11 cellular contexts compared by ENCODE assay signal in genomic region chr3:6994081-6994668, GRCh38.
DNase-seq lines count a peak whose midpoint lies in the region; ATAC-seq and TF ChIP-seq lines count a peak whose summit lies in the region.
"Had no signal": no experiment of that assay in that cellular context is flagged by ENCODE, and none has a peak within 500 bp of the region (broad histone marks: within the 10 kb centered on the region; RNA-seq: fewer than 3 reads in every experiment).

No MANE protein-coding gene starts in this region.

- H3K79me2 ChIP-seq in PC-3 (ENCODE audit: low read length): no peaks in the 10 kb centered on the region

- no peaks in the 10 kb centered on the region for H4K20me1 ChIP-seq in PC-3 (ENCODE audit: low read length)

- BruUV-seq in PC-3 (replicated peaks; lab: Mats Ljungman, UMichigan): no TSS peak

- TF ChIP-seq CTCF in heart right ventricle (IDR thresholded peaks at IDR 0.05) (peak in 5 of 9 donors; percentile 7 to 34 (median 17)), right atrium auricular region (IDR thresholded peaks at IDR 0.05) (peak in 1 of 2 donors; percentile 43), PC-3 (conservative IDR thresholded peaks at IDR 0.05; ENCODE audit: low read depth, low read length) (0 out of 2 replicates have a peak, but pooled peaks have one; percentile 30), epithelial cell of proximal tubule (conservative IDR thresholded peaks at IDR 0.05; ENCODE audit: low read depth, low read length) (peak; percentile 57), upper lobe of right lung (IDR thresholded peaks at IDR 0.05) (peak; percentile 32), uterus (IDR thresholded peaks at IDR 0.05) (no peak), foreskin fibroblast (IDR thresholded peaks at IDR 0.05; ENCODE audit: low read depth, low read length) (no peak), ascending aorta (IDR thresholded peaks at IDR 0.05) (no peak)

- POLR2A ChIA-PET in PC-3 (lab: Charles Lee; ENCODE audit: unreplicated experiment): no interaction called here

- WGBS in heart right ventricle, 2 donors: 71 to 74% methylated on average over 3 of the region's 3 CpGs

- DNase-seq in heart right ventricle (no peak), right atrium auricular region (ENCODE audit: low spot score) (no peak), PC-3 (peak; percentile 11), epithelial cell of proximal tubule (ENCODE audit: low read depth) (no peak), upper lobe of right lung (no peak), uterus (no peak), foreskin fibroblast (no peak), ascending aorta (ENCODE audit: low spot score in 2 of 2) (no peak)
- DNase-seq: activated CD4-positive, alpha-beta T cell treated with anti-CD3 and anti-CD28 coated beads for 36 hours; NCI-H146; small intestine had no signal

- CTCF ChIA-PET in PC-3 (lab: Charles Lee): no interaction called here

- H3F3A ChIP-seq in PC-3 (ENCODE audit: low read length, unreplicated experiment): no peaks in the 10 kb centered on the region

- H3K27ac ChIP-seq in heart right ventricle: no peak overlapping the region
- H3K27ac ChIP-seq in right atrium auricular region: no peak overlapping the region
- no peak overlapping the region for H3K27ac ChIP-seq in PC-3 (ENCODE audit: low read length)
- H3K27ac ChIP-seq in upper lobe of right lung: no peak overlapping the region
- no peak overlapping the region for H3K27ac ChIP-seq in uterus
- no peak overlapping the region for H3K27ac ChIP-seq in ascending aorta

- no peak overlapping the region for H3K4me2 ChIP-seq in PC-3 (ENCODE audit: low read length)

- H3K4me3 ChIP-seq in heart right ventricle: no peak overlapping the region
- no peak overlapping the region for H3K4me3 ChIP-seq in right atrium auricular region
- no peak overlapping the region for H3K4me3 ChIP-seq in PC-3 (ENCODE audit: low read length)
- no peak overlapping the region for H3K4me3 ChIP-seq in epithelial cell of proximal tubule (ENCODE audit: low read depth, low read length)
- no peak overlapping the region for H3K4me3 ChIP-seq in upper lobe of right lung
- H3K4me3 ChIP-seq in uterus: no peak overlapping the region
- no peak overlapping the region for H3K4me3 ChIP-seq in foreskin fibroblast (ENCODE audit: low read depth in 1 of 2, low read length in 2 of 2)
- H3K4me3 ChIP-seq in ascending aorta: no peak overlapping the region

- H3K36me3 ChIP-seq in heart right ventricle (no peaks in the 10 kb centered on the region), right atrium auricular region (no peaks in the 10 kb centered on the region), PC-3 (ENCODE audit: low read depth, low read length) (no peaks in the 10 kb centered on the region), upper lobe of right lung (no peaks in the 10 kb centered on the region), uterus (no peaks in the 10 kb centered on the region), ascending aorta (no peaks in the 10 kb centered on the region)

- TF ChIP-seq POLR2A in uterus (IDR thresholded peaks at IDR 0.05): no peak

- intact Hi-C loops in heart right ventricle (cut with DNase I) (no loop called here), PC-3 (cut with micrococcal nuclease) (no loop called here), upper lobe of right lung (cut with DNase I) (no loop called here), uterus (cut with DNase I; ENCODE audit: low total_unique reads) (no loop called here), ascending aorta (cut with DNase I) (no loop called here)

- no peak overlapping the region for H3K9ac ChIP-seq in PC-3 (ENCODE audit: low read length)

- H3K4me1 ChIP-seq in heart right ventricle: no peaks in the 10 kb centered on the region
- no peaks in the 10 kb centered on the region for H3K4me1 ChIP-seq in right atrium auricular region
- no peaks in the 10 kb centered on the region for H3K4me1 ChIP-seq in PC-3 (ENCODE audit: insufficient read depth, low read length)
- H3K4me1 ChIP-seq in upper lobe of right lung: no peaks in the 10 kb centered on the region
- no peaks in the 10 kb centered on the region for H3K4me1 ChIP-seq in uterus
- H3K4me1 ChIP-seq in ascending aorta: no peaks in the 10 kb centered on the region

- no peak overlapping the region for H2AFZ ChIP-seq in PC-3 (ENCODE audit: low read length)

- no peaks in the 10 kb centered on the region for H3K9me2 ChIP-seq in PC-3 (replicated peaks; ENCODE audit: low read length)

- H3K27me3 ChIP-seq in heart right ventricle: no peaks in the 10 kb centered on the region
- H3K27me3 ChIP-seq in right atrium auricular region: no peaks in the 10 kb centered on the region
- no peaks in the 10 kb centered on the region for H3K27me3 ChIP-seq in PC-3 (ENCODE audit: low read length)
- H3K27me3 ChIP-seq in upper lobe of right lung: no peaks in the 10 kb centered on the region
- H3K27me3 ChIP-seq in uterus: no peaks in the 10 kb centered on the region
- H3K27me3 ChIP-seq in ascending aorta: no peaks in the 10 kb centered on the region

- ATAC-seq in heart right ventricle (no peak), PC-3 (no peak), upper lobe of right lung (no peak)
- ATAC-seq: activated CD4-positive, alpha-beta T cell treated with anti-CD3 and anti-CD28 coated beads for 36 hours had no signal

- H3K9me3 ChIP-seq in heart right ventricle (peaks cover 0 to 6% (median 0%) of the 10 kb centered on the region in 11 donors), right atrium auricular region (no peaks in the 10 kb centered on the region), PC-3 (ENCODE audit: low read length) (peaks cover 34% of the 10 kb centered on the region), upper lobe of right lung (no peaks in the 10 kb centered on the region), uterus (no peaks in the 10 kb centered on the region), ascending aorta (no peaks in the 10 kb centered on the region)

Comparison
In these comparisons a context has a peak if more than half of its experiments do, and no peak if none do; other contexts are left out.
1. CTCF ChIP-seq: peak in heart right ventricle (5 of 9), PC-3 (single experiment), epithelial cell of proximal tubule (single experiment) and upper lobe of right lung (single experiment); none in uterus (0 of 4), foreskin fibroblast (single experiment) and ascending aorta (0 of 3).